11 cellular contexts compared by ENCODE assay signal in genomic region chr6:132333639-132334516, GRCh38.
DNase-seq lines count a peak whose midpoint lies in the region; ATAC-seq and TF ChIP-seq lines count a peak whose summit lies in the region.
"Had no signal": no experiment of that assay in that cellular context is flagged by ENCODE, and none has a peak within 500 bp of the region (broad histone marks: within the 10 kb centered on the region; RNA-seq: fewer than 3 reads in every experiment).

No MANE protein-coding gene starts in this region.

- peaks cover 12 to 22% of the 10 kb centered on the region in 2 experiments; a peak in 3 of 4 replicates for H3K4me1 ChIP-seq in HCT116 (ENCODE audit: control insufficient read depth in 1 of 2, insufficient read depth in 2 of 2, low read length in 2 of 2)
- H3K4me1 ChIP-seq in naive thymus-derived CD4-positive, alpha-beta T cell (ENCODE audit: control insufficient read depth in 2 of 2, insufficient read depth in 2 of 2, low read length in 2 of 2) = no peaks in the 10 kb centered on the region
- H3K4me1 ChIP-seq: spleen had no signal

- peaks cover 0 to 6% (median 0%) of the 10 kb centered on the region in 7 donors for H3K4me1 Mint-ChIP-seq in naive thymus-derived CD4-positive, alpha-beta T cell
- H3K4me1 Mint-ChIP-seq: brain had no signal

- H3K27ac Mint-ChIP-seq in naive thymus-derived CD4-positive, alpha-beta T cell = no peak overlapping the region

- no TSS peak for BruUV-seq in HCT116 (replicated peaks; lab: Mats Ljungman, UMichigan)

- peak; percentile 68 for DNase-seq in HCT116 (ENCODE audit: low read depth, low spot score)
- DNase-seq in astrocyte of the cerebellum (ENCODE audit: low read depth) = peak; percentile 15
- peak; percentile 14 for DNase-seq in iPS-NIHi11 (ENCODE audit: low spot score)
- peak; percentile 90 for DNase-seq in stromal cell of bone marrow (ENCODE audit: low read depth)
- DNase-seq in NCI-H1436 (lab: John Stamatoyannopoulos, UW) = no peak
- DNase-seq in hypothalamus (lab: John Stamatoyannopoulos, UW) = no peak
- DNase-seq in naive thymus-derived CD4-positive, alpha-beta T cell = no peak
- DNase-seq: spleen, T-helper 1 cell had no signal

- no peak overlapping the region for H3K4me3 Mint-ChIP-seq in naive thymus-derived CD4-positive, alpha-beta T cell
- H3K4me3 Mint-ChIP-seq: brain had no signal

- intact Hi-C loops in HCT116 (cut with micrococcal nuclease) = no loop called here
- intact Hi-C loops in naive thymus-derived CD4-positive, alpha-beta T cell (cut with micrococcal nuclease) = no loop called here

- H3K9me3 ChIP-seq in HCT116 (ENCODE audit: control insufficient read depth in 1 of 2, insufficient read depth in 1 of 2, low read depth in 1 of 2, low read length in 2 of 2) = no peaks in the 10 kb centered on the region
- H3K9me3 ChIP-seq in naive thymus-derived CD4-positive, alpha-beta T cell (ENCODE audit: control insufficient read depth in 2 of 3, low read length in 3 of 3) = no peaks in the 10 kb centered on the region
- H3K9me3 ChIP-seq: spleen had no signal

- H3K9me2 ChIP-seq in HCT116 (ENCODE audit: insufficient read depth) = no peaks in the 10 kb centered on the region

- H3K9me3 Mint-ChIP-seq in naive thymus-derived CD4-positive, alpha-beta T cell = peaks cover 0 to 2% (median 0%) of the 10 kb centered on the region in 11 donors

- H3K79me2 ChIP-seq in HCT116 (ENCODE audit: insufficient read depth, low read length) = no peaks in the 10 kb centered on the region

- no peaks in the 10 kb centered on the region for H4K20me1 ChIP-seq in HCT116 (ENCODE audit: insufficient read depth)

- no peak for TF ChIP-seq POLR2A in HCT116 (IDR thresholded peaks at IDR 0.05; ENCODE audit: borderline replicate concordance, extremely low read depth, insufficient read depth, insufficient read length)

- POLR2A ChIA-PET in HCT116 (lab: Charles Lee) = no interaction called here
- POLR2A ChIA-PET in naive thymus-derived CD4-positive, alpha-beta T cell (lab: Charles Lee) = no interaction called here

- H3K4me2 ChIP-seq in HCT116 (ENCODE audit: low read length) = peak overlapping the region; percentile 73

- H3K27me3 Mint-ChIP-seq in naive thymus-derived CD4-positive, alpha-beta T cell = peaks cover 5 to 15% (median 10%) of the 10 kb centered on the region in 5 donors
- H3K27me3 Mint-ChIP-seq: brain had no signal

- H3K9ac ChIP-seq in HCT116 (ENCODE audit: low read length) = no peak overlapping the region

- TF ChIP-seq RAD21 in HCT116 (IDR thresholded peaks at IDR 0.05; ENCODE audit: low read depth) = no peak

- in situ Hi-C loops in astrocyte of the cerebellum (cut with HindIII; ENCODE audit: low sequenced_read_pairs) = no loop called here

- ATAC-seq in HCT116 (peak; percentile 87), GM18867 (IDR thresholded peaks at IDR 0.05; ENCODE audit: unreplicated experiment) (no peak)
- no peak for ATAC-seq in naive thymus-derived CD4-positive, alpha-beta T cell

- no peaks in the 10 kb centered on the region for H3K36me3 ChIP-seq in HCT116 (ENCODE audit: control insufficient read depth in 1 of 2, insufficient read depth in 2 of 2, low read length in 2 of 2)
- H3K36me3 ChIP-seq in naive thymus-derived CD4-positive, alpha-beta T cell (ENCODE audit: control insufficient read depth in 2 of 3, insufficient read depth in 3 of 3, low read length in 3 of 3) = no peaks in the 10 kb centered on the region
- H3K36me3 ChIP-seq: spleen had no signal

- no peak overlapping the region for H3K27ac ChIP-seq in HCT116 (ENCODE audit: low read depth, low read length)
- no peak overlapping the region for H3K27ac ChIP-seq in naive thymus-derived CD4-positive, alpha-beta T cell (ENCODE audit: low read depth, low read length)
- H3K27ac ChIP-seq: spleen had no signal

- RAD21 ChIA-PET in HCT116 (lab: Charles Lee; ENCODE audit: low non-redundant PET in 1 of 2, low total read pairs in 2 of 2, uncharacterized antibody in 2 of 2, unreplicated experiment in 2 of 2) = no interaction called here

- TF ChIP-seq CTCF in HCT116 (IDR thresholded peaks at IDR 0.05 in 2 of 3, conservative IDR thresholded peaks at IDR 0.05 in 1 of 3; ENCODE audit: borderline replicate concordance in 1 of 3, insufficient read depth in 1 of 3, low read depth in 2 of 3, low read length in 2 of 3) = no peak
- no peak for TF ChIP-seq CTCF in astrocyte of the cerebellum (IDR thresholded peaks at IDR 0.05; ENCODE audit: low read depth, low read length, missing control alignments)

- CTCF ChIA-PET in HCT116 (lab: Charles Lee) = no interaction called here
- CTCF ChIA-PET in naive thymus-derived CD4-positive, alpha-beta T cell (lab: Charles Lee) = no interaction called here

- no peaks in the 10 kb centered on the region for H3K36me3 Mint-ChIP-seq in naive thymus-derived CD4-positive, alpha-beta T cell

- peak overlapping the region; percentile 92 for H2AFZ ChIP-seq in HCT116 (ENCODE audit: low read depth, low read length, poor library complexity, severe bottlenecking)

- H3K4me3 ChIP-seq in HCT116 (replicated peaks in 1 of 2; ENCODE audit: low read depth in 1 of 2, low read length in 2 of 2) = peak overlapping the region in 1 of 2 experiments; percentile 32; a peak in 2 of 4 replicates
- no peak overlapping the region for H3K4me3 ChIP-seq in astrocyte of the cerebellum (ENCODE audit: low read depth, low read length)
- no peak overlapping the region for H3K4me3 ChIP-seq in naive thymus-derived CD4-positive, alpha-beta T cell (ENCODE audit: low read length)
- H3K4me3 ChIP-seq: spleen had no signal

- no peaks in the 10 kb centered on the region for H3K27me3 ChIP-seq in HCT116 (ENCODE audit: insufficient read depth, low read length)
- no peaks in the 10 kb centered on the region for H3K27me3 ChIP-seq in naive thymus-derived CD4-positive, alpha-beta T cell (ENCODE audit: control insufficient read depth in 2 of 2, insufficient read depth in 2 of 2, low read length in 2 of 2)
- H3K27me3 ChIP-seq: spleen had no signal

TF ChIP-seq in HCT116, 20 proteins besides CTCF, POLR2A, EP300 and RAD21 (continues in another document):
- TF ChIP-seq FOSL1 (IDR thresholded peaks at IDR 0.05; ENCODE audit: low read depth) = peak; percentile 82
- no peak for TF ChIP-seq POLR2AphosphoS5 (IDR thresholded peaks at IDR 0.05; ENCODE audit: low read depth, low read length)
- TF ChIP-seq TCF7L2 (IDR thresholded peaks at IDR 0.05; ENCODE audit: borderline replicate concordance, extremely low read depth, insufficient read depth, insufficient read length) = peak; percentile 21
- TF ChIP-seq SP1 (IDR thresholded peaks at IDR 0.05; ENCODE audit: low read depth) = peak; percentile 88
- peak; percentile 71 for TF ChIP-seq SIN3A (IDR thresholded peaks at IDR 0.05; ENCODE audit: low read depth)
- TF ChIP-seq CBX3 (IDR thresholded peaks at IDR 0.05; ENCODE audit: low read depth) = peak; percentile 86; the same call in 1 of the 2 replicates
- TF ChIP-seq ZNF274 (IDR thresholded peaks at IDR 0.05; ENCODE audit: low read depth, low read length) = no peak
- TF ChIP-seq MAX (IDR thresholded peaks at IDR 0.05) = peak; percentile 52
- 0 out of 2 replicates have a peak, but pooled peaks have one; percentile 25 for TF ChIP-seq SRF (IDR thresholded peaks at IDR 0.05; ENCODE audit: low read depth)
- no peak for TF ChIP-seq EGR1 (IDR thresholded peaks at IDR 0.05; ENCODE audit: low read depth)
- TF ChIP-seq EZH2 (IDR thresholded peaks at IDR 0.05) = no peak
- TF ChIP-seq YY1 (IDR thresholded peaks at IDR 0.05; ENCODE audit: extremely low read depth, insufficient replicate concordance, low read depth, low read length) = peak; percentile 64
- no peak for TF ChIP-seq ZBTB33 (IDR thresholded peaks at IDR 0.05; ENCODE audit: extremely low read depth, insufficient replicate concordance, low read length)
- no peak for TF ChIP-seq REST (IDR thresholded peaks at IDR 0.05; ENCODE audit: low read depth)

Comparison
In these comparisons a context has a peak if more than half of its experiments do, and no peak if none do; other contexts are left out.
1. DNase-seq: peak in HCT116 (single experiment), astrocyte of the cerebellum (single experiment), iPS-NIHi11 (single experiment) and stromal cell of bone marrow (single experiment); none in NCI-H1436 (single experiment), hypothalamus (0 of 51) and naive thymus-derived CD4-positive, alpha-beta T cell (0 of 9).